ENCODE assay signal across 10 cellular contexts in genomic region chr5:140311011-140311467, GRCh38. TPM values are rescaled to one million over a fixed set of nuclear protein-coding genes. Genes with fewer than 3 reads are reported as not detected.
DNase-seq lines count a peak whose midpoint lies in the region; ATAC-seq, FAIRE-seq and TF ChIP-seq lines count a peak whose summit lies in the region.
"Had no signal": no experiment of that assay in that cellular context is flagged by ENCODE, and none has a peak within 500 bp of the region (broad histone marks: within the 10 kb centered on the region; RNA-seq: fewer than 3 reads in every experiment).

No MANE protein-coding gene starts in this region.

- H3K79me2 ChIP-seq in K562 (ENCODE audit: control insufficient read depth, insufficient read depth, low read length) (no peaks in the 10 kb centered on the region), keratinocyte (ENCODE audit: control insufficient read depth, insufficient read depth, low read length) (no peaks in the 10 kb centered on the region)

- H3K9me3 ChIP-seq in K562 (replicated peaks; ENCODE audit: control insufficient read depth, insufficient read depth, low read depth, low read length) (no peaks in the 10 kb centered on the region), keratinocyte (ENCODE audit: control insufficient read depth, low read depth, low read length) (no peaks in the 10 kb centered on the region)

- FAIRE-seq in K562 (lab: Jason Lieb, UNC) (peak; percentile 80), keratinocyte (lab: Jason Lieb, UNC) (peak; percentile 85)

- no peaks in the 10 kb centered on the region for H3K9me3 Mint-ChIP-seq in activated CD4-positive, alpha-beta T cell treated with anti-CD3 and anti-CD28 coated beads, Interleukin-2, amount 10 ng/mL, durations not matched to agents 7 days and 5 days

- H2AFZ ChIP-seq in K562 (ENCODE audit: low read depth, low read length), result peak overlapping the region; percentile 73
- H2AFZ ChIP-seq in keratinocyte (ENCODE audit: control insufficient read depth, low read length), result no peak overlapping the region

- H3K9me1 ChIP-seq in K562 (ENCODE audit: control insufficient read depth, insufficient read depth, low read length) (no peaks in the 10 kb centered on the region), keratinocyte (ENCODE audit: control insufficient read depth, extremely low read depth, insufficient read depth, low read length) (no peaks in the 10 kb centered on the region)

- in situ Hi-C loops in K562 (cut with MboI), result no loop called here

- H3K36me3 Mint-ChIP-seq in activated CD4-positive, alpha-beta T cell treated with anti-CD3 and anti-CD28 coated beads, Interleukin-2, amount 10 ng/mL, durations not matched to agents 7 days and 5 days (ENCODE audit: low read depth), result no peaks in the 10 kb centered on the region

- H3K27ac ChIP-seq in K562 (ENCODE audit: extremely low read depth, low read depth, low read length) (peak overlapping the region; percentile 57; the same call in 2 of the 3 replicates), keratinocyte (ENCODE audit: control insufficient read depth, insufficient read depth, low read length) (peak overlapping the region; percentile 74)

- no peak overlapping the region for H3K27ac Mint-ChIP-seq in activated CD4-positive, alpha-beta T cell treated with anti-CD3 and anti-CD28 coated beads, Interleukin-2, amount 10 ng/mL, durations not matched to agents 7 days and 5 days

- H3K4me3 Mint-ChIP-seq in activated CD4-positive, alpha-beta T cell treated with anti-CD3 and anti-CD28 coated beads, Interleukin-2, amount 10 ng/mL, durations not matched to agents 7 days and 5 days, result no peak overlapping the region

- TF ChIP-seq RAD21 in K562 (CRISPR knock-in tag; conservative IDR thresholded peaks at IDR 0.05 in 1 of 2, IDR thresholded peaks at IDR 0.05 in 1 of 2), result no peak

- H3K4me3 ChIP-seq in K562 (no peak overlapping the region), keratinocyte (ENCODE audit: control insufficient read depth in 2 of 3, extremely low read depth in 1 of 3, insufficient read depth in 2 of 3, low read depth in 1 of 3, low read length in 3 of 3) (no peak overlapping the region)

- peaks cover 14% of the 10 kb centered on the region for H3K4me1 Mint-ChIP-seq in activated CD4-positive, alpha-beta T cell treated with anti-CD3 and anti-CD28 coated beads, Interleukin-2, amount 10 ng/mL, durations not matched to agents 7 days and 5 days

- H3K9ac ChIP-seq in K562 (ENCODE audit: insufficient read depth in 1 of 2, low read depth in 2 of 2, low read length in 2 of 2) (peak overlapping the region in 1 of 2 experiments; percentile 34; a peak in 1 of 4 replicates), keratinocyte (ENCODE audit: control insufficient read depth, extremely low read depth, insufficient read depth, low read length) (no peak overlapping the region)

- TF ChIP-seq EP300 in K562 (IDR thresholded peaks at IDR 0.05; ENCODE audit: low read length), result no peak

- BruUV-seq in K562 (replicated peaks; lab: Mats Ljungman, UMichigan), result no TSS peak

- dilution Hi-C loops in keratinocyte (cut with MboI; ENCODE audit: extremely low pct_ligation_motif_present, low sequenced_read_pairs), result loop anchor here (10.0 kb wide), 1 partner anchor 46 kb away; no protein-coding TSS in a partner anchor

- WGBS in K562 (ENCODE audit: insufficient coverage, low coverage, missing lambda C conversion rate), result 22% methylated on average over 5 of the region's 5 CpGs

- H4K20me1 ChIP-seq in K562 (replicated peaks; ENCODE audit: control insufficient read depth, insufficient read depth, low read length), result no peaks in the 10 kb centered on the region
- H4K20me1 ChIP-seq in keratinocyte (ENCODE audit: control insufficient read depth, extremely low read depth, insufficient read depth, low read length), result no peaks in the 10 kb centered on the region

- TF ChIP-seq POLR2A in K562 (conservative IDR thresholded peaks at IDR 0.05), result no peak

- CTCF ChIA-PET in K562 (lab: Yijun Ruan, JAX; ENCODE audit: low intra/inter-chr PET ratio), result no interaction called here
- CTCF ChIA-PET in activated CD4-positive, alpha-beta T cell treated with anti-CD3 and anti-CD28 coated beads, Interleukin-2, amount 10 ng/mL, durations not matched to agents 7 days and 5 days (lab: Charles Lee), result interaction anchor here (0.7 to 2.0 kb wide), 5 partner anchors 10 to 54 kb away, joined by 3 to 4 read pairs (median 4); no protein-coding TSS in a partner anchor

- peak; percentile 95 for ATAC-seq in K562

- peaks cover 20% of the 10 kb centered on the region for H3K27me3 Mint-ChIP-seq in activated CD4-positive, alpha-beta T cell treated with anti-CD3 and anti-CD28 coated beads, Interleukin-2, amount 10 ng/mL, durations not matched to agents 7 days and 5 days

- intact Hi-C loops in K562 (cut with micrococcal nuclease), result no loop called here

- H3K4me1 ChIP-seq in K562 (replicated peaks in 1 of 2; ENCODE audit: control insufficient read depth in 2 of 2, insufficient read depth in 2 of 2, low read length in 2 of 2) (peaks cover 0 to 26% of the 10 kb centered on the region in 2 experiments; a peak in 4 of 5 replicates), keratinocyte (ENCODE audit: control insufficient read depth, extremely low read depth, insufficient read depth, low read length) (peaks cover 33% of the 10 kb centered on the region)

- no peaks in the 10 kb centered on the region for H3K36me3 ChIP-seq in K562 (ENCODE audit: control insufficient read depth, insufficient read depth, low read length)
- H3K36me3 ChIP-seq in keratinocyte (ENCODE audit: control insufficient read depth in 2 of 2, extremely low read depth in 1 of 2, insufficient read depth in 2 of 2, low read length in 2 of 2), result no peaks in the 10 kb centered on the region

- peak; percentile 95 for DNase-seq in HT1080 (ENCODE audit: low read depth)
- DNase-seq in K562 (ENCODE audit: extremely low read depth in 1 of 4, low spot score in 3 of 4), result peak; percentile 35 to 74 (median 52)
- no peak for DNase-seq in keratinocyte (ENCODE audit: low read depth, low spot score)
- peak; percentile 84 for DNase-seq in stromal cell of bone marrow (ENCODE audit: low read depth)
- DNase-seq in cerebellar nuclear complex (lab: John Stamatoyannopoulos, UW), result no peak
- no peak for DNase-seq in stimulated activated naive CD4-positive, alpha-beta T cell (lab: John Stamatoyannopoulos, UW)
- no peak for DNase-seq in activated CD4-positive, alpha-beta T cell treated with anti-CD3 and anti-CD28 coated beads, Interleukin-2, amount 10 ng/mL, durations not matched to agents 7 days and 5 days
- no peak for DNase-seq in SIG-M5 (lab: John Stamatoyannopoulos, UW)
- DNase-seq: effector CD4-positive, alpha-beta T cell; NCI-H1436 had no signal

- peak overlapping the region; percentile 42 for H3K4me2 ChIP-seq in K562 (ENCODE audit: insufficient read depth, low read length)
- H3K4me2 ChIP-seq in keratinocyte (ENCODE audit: control insufficient read depth, extremely low read depth, insufficient read depth, low read depth, low read length), result peak overlapping the region; percentile 69

- POLR2A ChIA-PET in K562 (lab: Yijun Ruan, JAX), result interaction anchor here (0.6 to 2.4 kb wide), 9 partner anchors 8 to 408 kb away, joined by 3 to 9 read pairs (median 4); partner anchors contain the start of genes HBEGF and PFDN1
- POLR2A ChIA-PET in activated CD4-positive, alpha-beta T cell treated with anti-CD3 and anti-CD28 coated beads, Interleukin-2, amount 10 ng/mL, durations not matched to agents 7 days and 5 days (lab: Charles Lee), result no interaction called here

- H3K27me3 ChIP-seq in K562 (ENCODE audit: control insufficient read depth in 2 of 2, insufficient read depth in 2 of 2, low read length in 2 of 2) (no peaks in the 10 kb centered on the region), keratinocyte (ENCODE audit: control insufficient read depth, extremely low read depth, insufficient read depth, low read length) (no peaks in the 10 kb centered on the region)

- TF ChIP-seq CTCF in K562 (IDR thresholded peaks at IDR 0.05 in 2 of 3, conservative IDR thresholded peaks at IDR 0.05 in 1 of 3; ENCODE audit: insufficient read depth in 2 of 3, low read depth in 1 of 3, low read length in 3 of 3), result no peak
- no peak for TF ChIP-seq CTCF in keratinocyte (optimal IDR thresholded peaks at IDR 0.05 in 1 of 3, IDR thresholded peaks at IDR 0.05 in 1 of 3, conservative IDR thresholded peaks at IDR 0.05 in 1 of 3; ENCODE audit: extremely low read depth in 1 of 3, insufficient read depth in 2 of 3, low read length in 3 of 3)

RNA-seq across cellular contexts. Expression of gene PFDN1, which starts 8.1 kb away (rescaled TPM):
- 114 and 149 TPM in 2 replicates for total RNA-seq in HT1080 (2014; rRNA removed; shearing (Covaris generic))
- polyA plus RNA-seq in HT1080 (2015; cell fraction: cytosol; rRNA removed), result 174 and 198 TPM in 2 replicates
- polyA plus RNA-seq in HT1080 (2015; cell fraction: nucleus; rRNA removed), result 73.5 and 77.0 TPM in 2 replicates
- total RNA-seq in K562 (2011; cell fraction: chromatin; rRNA removed; ENCODE audit: low replicate concordance), result 29.2 and 32.1 TPM in 2 replicates
- 15.8 and 17.2 TPM in 2 replicates for total RNA-seq in K562 (2011; cell fraction: nucleolus; rRNA removed)
- total RNA-seq in K562 (2011; cell fraction: nucleoplasm; rRNA removed), result 16.6 and 29.8 TPM in 2 replicates
- total RNA-seq in K562 (2014; rRNA removed), result 45.5 and 51.1 TPM in 2 replicates
- 75.7 and 88.5 TPM in 2 replicates for total RNA-seq in K562 (2014; rRNA removed; fragmentation: Illumina TruSeq; extraction: Trizol)
- total RNA-seq in K562 (2015; rRNA removed; fragmentation: Illumina TruSeq; extraction: Trizol), result 71.1 and 79.5 TPM in 2 replicates
- total RNA-seq in K562 (2021), result 49.3 and 50.3 TPM in 2 replicates
- 78.0 and 78.2 TPM in 2 replicates for polyA plus RNA-seq in K562 (2011; rRNA removed)
- polyA plus RNA-seq in K562 (2011; cell fraction: cytosol; rRNA removed), result 89.8 and 92.6 TPM in 2 replicates
- polyA plus RNA-seq in K562 (2011; cell fraction: nucleus; rRNA removed), result 28.5 and 34.0 TPM in 2 replicates
- 55.2 and 148 TPM in 2 replicates for polyA plus RNA-seq in K562 (2012)
- polyA plus RNA-seq in K562 (2014; fragmentation: Illumina TruSeq; extraction: Trizol), result 99.3 and 119 TPM in 2 replicates
- polyA plus RNA-seq in K562 (2014; fragmentation: Nextera tagmentation; extraction: Ambion mirVana), result 100 to 1,000 TPM; 152 to 215 TPM
- polyA plus RNA-seq in K562 (2014; rRNA removed), result 70.9 and 72.6 TPM in 2 replicates
- 81.1 and 111 TPM in 2 replicates for polyA minus RNA-seq in K562 (2011; rRNA and poly(A)+ RNA removed)
- polyA minus RNA-seq in K562 (2011; cell fraction: cytosol; rRNA and poly(A)+ RNA removed), result 29.9 and 39.3 TPM in 2 replicates
- polyA minus RNA-seq in K562 (2011; cell fraction: nucleus; rRNA and poly(A)+ RNA removed), result 7.5 and 14.9 TPM in 2 replicates
- 77.2 to 101 TPM (median 79.0 TPM) in 3 replicates for polyA plus RNA-seq in keratinocyte
- polyA plus RNA-seq in keratinocyte (2011; ENCODE audit: low read depth), result 192 TPM
- polyA plus RNA-seq in keratinocyte (2011; cell fraction: cytosol; rRNA removed), result 100 and 122 TPM in 2 replicates
- polyA plus RNA-seq in keratinocyte (2011; cell fraction: nucleus; rRNA removed), result 40.9 and 43.3 TPM in 2 replicates
- polyA plus RNA-seq in keratinocyte (2012; ENCODE audit: low replicate concordance), result 87.4 and 90.1 TPM in 2 replicates
- 79.0 to 84.7 TPM (median 83.4 TPM) in 3 replicates for polyA minus RNA-seq in keratinocyte
- polyA minus RNA-seq in keratinocyte (2011; cell fraction: cytosol; rRNA and poly(A)+ RNA removed), result 41.4 TPM
- 15.2 and 19.6 TPM in 2 replicates for polyA minus RNA-seq in keratinocyte (2011; cell fraction: nucleus; rRNA and poly(A)+ RNA removed)
- total RNA-seq in activated CD4-positive, alpha-beta T cell treated with anti-CD3 and anti-CD28 coated beads, Interleukin-2, amount 10 ng/mL, durations not matched to agents 7 days and 5 days, result 10 to 100 TPM; 60.8 to 70.5 TPM

RNA-seq across cellular contexts. Expression of gene HBEGF, which starts 35.4 kb away (rescaled TPM):
- 55.7 and 61.2 TPM in 2 replicates for total RNA-seq in HT1080 (2014; rRNA removed; shearing (Covaris generic))
- polyA plus RNA-seq in HT1080 (2015; cell fraction: cytosol; rRNA removed), result 108 and 109 TPM in 2 replicates
- 89.7 and 96.6 TPM in 2 replicates for polyA plus RNA-seq in HT1080 (2015; cell fraction: nucleus; rRNA removed)
- 1.1 and 4.5 TPM in 2 replicates for total RNA-seq in K562 (2011; cell fraction: chromatin; rRNA removed; ENCODE audit: low replicate concordance)
- 1.7 and 2.3 TPM in 2 replicates for total RNA-seq in K562 (2011; cell fraction: nucleolus; rRNA removed)
- 2.2 and 3.7 TPM in 2 replicates for total RNA-seq in K562 (2011; cell fraction: nucleoplasm; rRNA removed)
- total RNA-seq in K562 (2014; rRNA removed), result 0.36 and 1.4 TPM in 2 replicates
- total RNA-seq in K562 (2014; rRNA removed; fragmentation: Illumina TruSeq; extraction: Trizol), result 0.47 and 0.77 TPM in 2 replicates
- total RNA-seq in K562 (2015; rRNA removed; fragmentation: Illumina TruSeq; extraction: Trizol), result 0.65 and 0.75 TPM in 2 replicates
- 0.65 and 0.98 TPM in 2 replicates for total RNA-seq in K562 (2021)
- 0.45 and 0.60 TPM in 2 replicates for polyA plus RNA-seq in K562 (2011; rRNA removed)
- polyA plus RNA-seq in K562 (2011; cell fraction: cytosol; rRNA removed), result 0.19 and 0.27 TPM in 2 replicates
- 0.25 and 0.78 TPM in 2 replicates for polyA plus RNA-seq in K562 (2011; cell fraction: nucleus; rRNA removed)
- 0.47 and 0.69 TPM in 2 replicates for polyA plus RNA-seq in K562 (2012)
- polyA plus RNA-seq in K562 (2014; fragmentation: Illumina TruSeq; extraction: Trizol), result 0.79 and 1.1 TPM in 2 replicates
- under 1 TPM; 0.11 to 0.29 TPM for polyA plus RNA-seq in K562 (2014; fragmentation: Nextera tagmentation; extraction: Ambion mirVana)
- 0.62 and 0.78 TPM in 2 replicates for polyA plus RNA-seq in K562 (2014; rRNA removed)
- 0.18 and 0.28 TPM in 2 replicates for polyA minus RNA-seq in K562 (2011; rRNA and poly(A)+ RNA removed)
- 0.38 TPM in 1 of 2 replicates, not detected in the other for polyA minus RNA-seq in K562 (2011; cell fraction: cytosol; rRNA and poly(A)+ RNA removed)
- polyA minus RNA-seq in K562 (2011; cell fraction: nucleus; rRNA and poly(A)+ RNA removed), result 0.11 and 0.67 TPM in 2 replicates
- polyA plus RNA-seq in keratinocyte, result 29.0 to 53.1 TPM (median 34.2 TPM) in 3 replicates
- polyA plus RNA-seq in keratinocyte (2011; ENCODE audit: low read depth), result 45.6 TPM
- polyA plus RNA-seq in keratinocyte (2011; cell fraction: cytosol; rRNA removed), result 24.8 and 37.0 TPM in 2 replicates
- polyA plus RNA-seq in keratinocyte (2011; cell fraction: nucleus; rRNA removed), result 108 and 131 TPM in 2 replicates
- polyA plus RNA-seq in keratinocyte (2012; ENCODE audit: low replicate concordance), result 22.1 and 109 TPM in 2 replicates
- 11.6 to 23.4 TPM (median 17.4 TPM) in 3 replicates for polyA minus RNA-seq in keratinocyte
- 13.8 TPM for polyA minus RNA-seq in keratinocyte (2011; cell fraction: cytosol; rRNA and poly(A)+ RNA removed)
- polyA minus RNA-seq in keratinocyte (2011; cell fraction: nucleus; rRNA and poly(A)+ RNA removed), result 30.2 and 41.6 TPM in 2 replicates
- 10 to 100 TPM; 13.7 to 15.4 TPM for total RNA-seq in activated CD4-positive, alpha-beta T cell treated with anti-CD3 and anti-CD28 coated beads, Interleukin-2, amount 10 ng/mL, durations not matched to agents 7 days and 5 days

RNA-seq across cellular contexts. Expression of gene SLC4A9, which starts 49.0 kb away (rescaled TPM):
- not detected in 2 replicates for total RNA-seq in HT1080 (2014; rRNA removed; shearing (Covaris generic))
- not detected in 2 replicates for polyA plus RNA-seq in HT1080 (2015; cell fraction: cytosol; rRNA removed)
- 0.27 and 0.36 TPM in 2 replicates for polyA plus RNA-seq in HT1080 (2015; cell fraction: nucleus; rRNA removed)
- 0.53 TPM in 1 of 2 replicates, not detected in the other for total RNA-seq in K562 (2011; cell fraction: chromatin; rRNA removed; ENCODE audit: low replicate concordance)
- 0.17 and 0.39 TPM in 2 replicates for total RNA-seq in K562 (2011; cell fraction: nucleolus; rRNA removed)
- total RNA-seq in K562 (2011; cell fraction: nucleoplasm; rRNA removed), result 0.23 TPM in 1 of 2 replicates, not detected in the other
- total RNA-seq in K562 (2014; rRNA removed) (0.05 TPM in 1 of 2 replicates, not detected in the other), K562 (2014; rRNA removed; fragmentation: Illumina TruSeq; extraction: Trizol) (not detected in 2 replicates), K562 (2015; rRNA removed; fragmentation: Illumina TruSeq; extraction: Trizol) (not detected in 2 replicates), K562 (2021) (not detected in 2 replicates)
- polyA plus RNA-seq in K562 (2011; rRNA removed) (0.13 TPM in 1 of 2 replicates, not detected in the other), K562 (2014; fragmentation: Illumina TruSeq; extraction: Trizol) (not detected in 2 replicates), K562 (2014; fragmentation: Nextera tagmentation; extraction: Ambion mirVana) (not detected), K562 (2014; rRNA removed) (not detected in 2 replicates), keratinocyte (0.04 to 0.14 TPM (median 0.07 TPM) in 3 replicates)
- polyA plus RNA-seq in K562 (2011; cell fraction: cytosol; rRNA removed), result 0.03 TPM in 1 of 2 replicates, not detected in the other
- 0.17 and 0.20 TPM in 2 replicates for polyA plus RNA-seq in K562 (2011; cell fraction: nucleus; rRNA removed)
- 0.03 TPM in 1 of 2 replicates, not detected in the other for polyA plus RNA-seq in K562 (2012)
- polyA minus RNA-seq in K562 (2011; rRNA and poly(A)+ RNA removed), result not detected in 2 replicates
- not detected in 2 replicates for polyA minus RNA-seq in K562 (2011; cell fraction: cytosol; rRNA and poly(A)+ RNA removed)
- 0.11 and 0.13 TPM in 2 replicates for polyA minus RNA-seq in K562 (2011; cell fraction: nucleus; rRNA and poly(A)+ RNA removed)
- polyA plus RNA-seq in keratinocyte (2011; ENCODE audit: low read depth), result not detected
- polyA plus RNA-seq in keratinocyte (2011; cell fraction: cytosol; rRNA removed), result 0.09 TPM in 1 of 2 replicates, not detected in the other
- 0.13 and 0.25 TPM in 2 replicates for polyA plus RNA-seq in keratinocyte (2011; cell fraction: nucleus; rRNA removed)
- polyA plus RNA-seq in keratinocyte (2012; ENCODE audit: low replicate concordance), result 0.06 and 0.07 TPM in 2 replicates
- polyA minus RNA-seq in keratinocyte, result not detected in 3 replicates
- not detected for polyA minus RNA-seq in keratinocyte (2011; cell fraction: cytosol; rRNA and poly(A)+ RNA removed)
- polyA minus RNA-seq in keratinocyte (2011; cell fraction: nucleus; rRNA and poly(A)+ RNA removed), result 0.11 TPM in 1 of 2 replicates, not detected in the other
- total RNA-seq in activated CD4-positive, alpha-beta T cell treated with anti-CD3 and anti-CD28 coated beads, Interleukin-2, amount 10 ng/mL, durations not matched to agents 7 days and 5 days, result under 1 TPM; 0.35 to 0.44 TPM

Comparison
In these comparisons a context has a peak if more than half of its experiments do, and no peak if none do; other contexts are left out.
1. DNase-seq: peak in HT1080 (single experiment), K562 (4 of 4) and stromal cell of bone marrow (single experiment); none in keratinocyte (single experiment), cerebellar nuclear complex (0 of 2), stimulated activated naive CD4-positive, alpha-beta T cell (0 of 6), activated CD4-positive, alpha-beta T cell treated with anti-CD3 and anti-CD28 coated beads, Interleukin-2, amount 10 ng/mL, durations not matched to agents 7 days and 5 days (single experiment) and SIG-M5 (single experiment).